Comparison of ENCODE assay signal across 8 cellular contexts in genomic region chr12:127165567-127166392, GRCh38.
DNase-seq lines count a peak whose midpoint lies in the region; ATAC-seq, FAIRE-seq and TF ChIP-seq lines count a peak whose summit lies in the region.

No MANE protein-coding gene starts in this region.

- no peaks in the 10 kb centered on the region for H3K27me3 ChIP-seq in liver (ENCODE audit: control insufficient read depth in 4 of 4, insufficient read depth in 4 of 4, low read length in 3 of 4)

- no peaks in the 10 kb centered on the region for H3K36me3 ChIP-seq in liver (ENCODE audit: control insufficient read depth in 4 of 4, insufficient read depth in 3 of 4, low read depth in 1 of 4, low read length in 3 of 4)

- peak; percentile 81 for DNase-seq in COLO668 (lab: John Stamatoyannopoulos, UW; ENCODE audit: unreplicated experiment)
- peak; percentile 81 for DNase-seq in H54 (ENCODE audit: insufficient read length, low spot score)
- DNase-seq in NCI-H2029 (lab: John Stamatoyannopoulos, UW) = peak; percentile 80
- DNase-seq in activated CD4-positive, alpha-beta T cell treated with anti-CD3 and anti-CD28 coated beads, Interleukin-2, amount 50 U/mL, for 24 hours (ENCODE audit: low read depth in 1 of 2, low spot score in 1 of 2) = peak; percentile 79 to 83
- DNase-seq in dedifferentiated amniotic fluid mesenchymal stem cell (ENCODE audit: extremely low spot score) = peak; percentile 44
- DNase-seq in stimulated activated CD4-positive, alpha-beta T cell treated with anti-CD3 and anti-CD28 coated beads, Interleukin-1b, Interleukin-23, amount 100 ng/mL, for 48 hours = peak; percentile 89

- no peaks in the 10 kb centered on the region for H3K4me1 ChIP-seq in liver (ENCODE audit: control insufficient read depth in 4 of 4, insufficient read depth in 4 of 4, low read length in 3 of 4)

- peak in 1 of 2 donors; percentile 18 for TF ChIP-seq RAD21 in liver (IDR thresholded peaks at IDR 0.05)

- H3K27ac ChIP-seq in liver (ENCODE audit: low read depth in 1 of 2, low read length in 2 of 2) = peak overlapping the region; percentile 48 to 59

- no peaks in the 10 kb centered on the region for H3K9me3 ChIP-seq in liver (ENCODE audit: control insufficient read depth in 4 of 4, low read length in 3 of 4)

- no peak for ATAC-seq in GM21447 (IDR thresholded peaks at IDR 0.05; ENCODE audit: unreplicated experiment)

- 7% methylated on average over 69 of the region's 69 CpGs for WGBS in liver

- H3K9ac ChIP-seq in liver (ENCODE audit: low read depth in 1 of 2, low read length in 2 of 2) = no peak overlapping the region

- FAIRE-seq in H54 (lab: Jason Lieb, UNC) = no peak

- TF ChIP-seq CTCF in liver (IDR thresholded peaks at IDR 0.05; ENCODE audit: low read depth, low read length, missing input control) = no peak

- peak overlapping the region in 2 of 3 donors; percentile 37 to 38 for H3K4me3 ChIP-seq in liver (ENCODE audit: low read depth in 1 of 3, low read length in 3 of 3)

- peak; percentile 15; the same call in 1 of the 2 replicates for TF ChIP-seq POLR2A in H54 (IDR thresholded peaks at IDR 0.05; ENCODE audit: low read depth, low read length)

TF ChIP-seq in liver, 16 proteins besides CTCF, POLR2A, EP300 and RAD21:
- TF ChIP-seq GABPA (IDR thresholded peaks at IDR 0.05 in 1 of 2, conservative IDR thresholded peaks at IDR 0.05 in 1 of 2) = no peak
- TF ChIP-seq HNF4A (conservative IDR thresholded peaks at IDR 0.05) = peak; percentile 75 to 84
- TF ChIP-seq MAX (IDR thresholded peaks at IDR 0.05) = no peak
- no peak for TF ChIP-seq FOXA1 (IDR thresholded peaks at IDR 0.05)
- TF ChIP-seq REST (IDR thresholded peaks at IDR 0.05) = no peak
- TF ChIP-seq YY1 (IDR thresholded peaks at IDR 0.05) = peak; percentile 49
- peak; percentile 66 for TF ChIP-seq SP1 (IDR thresholded peaks at IDR 0.05)
- peak; percentile 33 to 59 for TF ChIP-seq RXRA (IDR thresholded peaks at IDR 0.05)
- TF ChIP-seq ATF3 (IDR thresholded peaks at IDR 0.05) = no peak
- no peak for TF ChIP-seq NR2F2 (IDR thresholded peaks at IDR 0.05)
- peak; percentile 14 for TF ChIP-seq ZBTB33 (IDR thresholded peaks at IDR 0.05)
- no peak for TF ChIP-seq FOXA2 (IDR thresholded peaks at IDR 0.05)
- TF ChIP-seq TAF1 (conservative IDR thresholded peaks at IDR 0.05) = no peak
- peak; percentile 79 for TF ChIP-seq HNF4G (IDR thresholded peaks at IDR 0.05)
- TF ChIP-seq EGR1 (IDR thresholded peaks at IDR 0.05; ENCODE audit: low read depth in 2 of 2) = no peak
- no peak for TF ChIP-seq JUND (IDR thresholded peaks at IDR 0.05)
